10 cellular contexts compared by ENCODE assay signal in the genomic region with DNA sequence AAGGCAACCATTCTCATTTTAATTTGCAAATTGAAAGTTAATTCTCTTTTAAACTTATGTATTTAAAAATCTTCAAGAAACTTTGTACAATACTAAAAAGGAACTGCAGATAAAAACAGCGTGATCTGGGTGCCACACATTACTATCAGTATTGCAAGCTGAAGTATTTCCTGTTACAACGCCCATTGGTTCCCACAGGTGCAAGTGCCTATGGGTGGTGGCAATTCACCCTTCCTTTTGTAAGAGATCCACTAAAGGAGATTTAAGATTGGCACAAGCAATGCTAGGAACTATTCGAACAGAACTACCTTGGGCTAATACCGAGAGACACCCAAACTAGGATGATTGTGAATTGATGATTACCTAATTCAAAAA. TPM values are rescaled to one million over a fixed set of nuclear protein-coding genes. Genes with fewer than 3 reads are reported as not detected.
DNase-seq lines count a peak whose midpoint lies in the region; ATAC-seq and TF ChIP-seq lines count a peak whose summit lies in the region.
"Had no signal": no experiment of that assay in that cellular context is flagged by ENCODE, and none has a peak within 500 bp of the region (broad histone marks: within the 10 kb centered on the region; RNA-seq: fewer than 3 reads in every experiment).

No MANE protein-coding gene starts in this region.

- no peaks in the 10 kb centered on the region for H3K27me3 ChIP-seq in mucosa of stomach (ENCODE audit: control insufficient read depth, insufficient read depth, low read length)

- no TSS peak for BruUV-seq in Calu3 (replicated peaks; lab: Mats Ljungman, UMichigan)

- peak overlapping the region; percentile 35 for H3K4me3 ChIP-seq in mucosa of stomach (ENCODE audit: low read length)

- H3K4me1 ChIP-seq in mucosa of stomach (ENCODE audit: control insufficient read depth, insufficient read depth, low read length): peaks cover 9% of the 10 kb centered on the region

- intact Hi-C loops in Calu3 (cut with micrococcal nuclease; ENCODE audit: unreplicated experiment): loop anchor here (5.0 kb wide), 1 partner anchor 177 kb away; no protein-coding TSS in a partner anchor
- intact Hi-C loops in activated CD4-positive, alpha-beta T cell treated with anti-CD3 and anti-CD28 coated beads, Interleukin-2, amount 10 ng/mL, durations not matched to agents 24 days and 14 days (cut with micrococcal nuclease): loop anchor here (1.0 to 5.0 kb wide), 3 partner anchors 13 to 297 kb away; a partner anchor contains a TSS
- intact Hi-C loops in posterior vena cava (cut with DNase I): no loop called here

- peak; percentile 22 for DNase-seq in Calu3
- DNase-seq in activated CD4-positive, alpha-beta T cell treated with anti-CD3 and anti-CD28 coated beads, Interleukin-2, amount 10 ng/mL, durations not matched to agents 24 days and 14 days: peak; percentile 76
- no peak for DNase-seq in posterior vena cava (ENCODE audit: low spot score)
- DNase-seq in nucleus accumbens (lab: John Stamatoyannopoulos, UW): no peak
- DNase-seq: activated CD8-positive, alpha-beta memory T cell treated with anti-CD3 and anti-CD28 coated beads, Interleukin-2, amount 50 U/mL, for 4 hours; NCI-H345 had no signal

- no peaks in the 10 kb centered on the region for H3K27me3 Mint-ChIP-seq in Calu3 (ENCODE audit: unreplicated experiment)
- no peaks in the 10 kb centered on the region for H3K27me3 Mint-ChIP-seq in activated CD4-positive, alpha-beta T cell treated with anti-CD3 and anti-CD28 coated beads, Interleukin-2, amount 10 ng/mL, durations not matched to agents 24 days and 14 days

- TF ChIP-seq CTCF in Calu3 (IDR thresholded peaks at IDR 0.05; ENCODE audit: unreplicated experiment): no peak

- CTCF ChIA-PET in Calu3 (lab: Charles Lee): interaction anchor here (0.6 to 2.7 kb wide), 5 partner anchors 14 to 514 kb away, joined by 3 to 12 read pairs (median 5); a partner anchor contains a TSS

- H3K4me1 Mint-ChIP-seq in Calu3 (ENCODE audit: low read depth, unreplicated experiment): peaks cover 24% of the 10 kb centered on the region
- H3K4me1 Mint-ChIP-seq in activated CD4-positive, alpha-beta T cell treated with anti-CD3 and anti-CD28 coated beads, Interleukin-2, amount 10 ng/mL, durations not matched to agents 24 days and 14 days: peaks cover 31% of the 10 kb centered on the region

- H3K27ac Mint-ChIP-seq in Calu3 (ENCODE audit: unreplicated experiment): peak overlapping the region; percentile 93
- H3K27ac Mint-ChIP-seq in activated CD4-positive, alpha-beta T cell treated with anti-CD3 and anti-CD28 coated beads, Interleukin-2, amount 10 ng/mL, durations not matched to agents 24 days and 14 days: peak overlapping the region; percentile 96

- H3K36me3 Mint-ChIP-seq in Calu3 (ENCODE audit: insufficient read depth, unreplicated experiment): peaks cover 25% of the 10 kb centered on the region
- peaks cover 7% of the 10 kb centered on the region for H3K36me3 Mint-ChIP-seq in activated CD4-positive, alpha-beta T cell treated with anti-CD3 and anti-CD28 coated beads, Interleukin-2, amount 10 ng/mL, durations not matched to agents 24 days and 14 days (ENCODE audit: low read depth)

- H3K4me3 Mint-ChIP-seq in Calu3 (ENCODE audit: low read depth, unreplicated experiment): peak overlapping the region; percentile 74
- peak overlapping the region; percentile 95 for H3K4me3 Mint-ChIP-seq in activated CD4-positive, alpha-beta T cell treated with anti-CD3 and anti-CD28 coated beads, Interleukin-2, amount 10 ng/mL, durations not matched to agents 24 days and 14 days

- no peaks in the 10 kb centered on the region for H3K9me3 Mint-ChIP-seq in Calu3 (ENCODE audit: low read depth, unreplicated experiment)
- no peaks in the 10 kb centered on the region for H3K9me3 Mint-ChIP-seq in activated CD4-positive, alpha-beta T cell treated with anti-CD3 and anti-CD28 coated beads, Interleukin-2, amount 10 ng/mL, durations not matched to agents 24 days and 14 days

- H3K9ac ChIP-seq in mucosa of stomach (ENCODE audit: low read length): peak overlapping the region; percentile 60

- H3K9me3 ChIP-seq in mucosa of stomach (ENCODE audit: control insufficient read depth, low read length): no peaks in the 10 kb centered on the region

- peak; percentile 37 for ATAC-seq in HG03097 (IDR thresholded peaks at IDR 0.05; ENCODE audit: low FRiP score, unreplicated experiment)
- ATAC-seq in HG03039 (IDR thresholded peaks at IDR 0.05; ENCODE audit: unreplicated experiment): no peak
- no peak for ATAC-seq in GM21526 (IDR thresholded peaks at IDR 0.05; ENCODE audit: low FRiP score, unreplicated experiment)

- no peaks in the 10 kb centered on the region for H3K36me3 ChIP-seq in mucosa of stomach (ENCODE audit: control insufficient read depth, insufficient read depth, low read length)

RNA-seq across cellular contexts. Expression of a gene that starts 13.2 kb away (rescaled TPM):
- total RNA-seq in Calu3 (2022) (39.1 and 44.1 TPM in 2 replicates), posterior vena cava (10 to 100 TPM; 27.9 to 31.8 TPM)
- total RNA-seq in activated CD4-positive, alpha-beta T cell treated with anti-CD3 and anti-CD28 coated beads, Interleukin-2, amount 10 ng/mL, durations not matched to agents 24 days and 14 days: 51.8 and 53.4 TPM in 2 replicates

RNA-seq across cellular contexts. Expression of a gene that starts 16.8 kb away (rescaled TPM):
- 49.4 and 50.5 TPM in 2 replicates for total RNA-seq in Calu3 (2022)
- 22.0 and 23.6 TPM in 2 replicates for total RNA-seq in activated CD4-positive, alpha-beta T cell treated with anti-CD3 and anti-CD28 coated beads, Interleukin-2, amount 10 ng/mL, durations not matched to agents 24 days and 14 days
- total RNA-seq in posterior vena cava: 10 to 100 TPM; 21.2 to 31.1 TPM

Comparison
In these comparisons a context has a peak if more than half of its experiments do, and no peak if none do; other contexts are left out.
1. DNase-seq: peak in Calu3 (single experiment) and activated CD4-positive, alpha-beta T cell treated with anti-CD3 and anti-CD28 coated beads, Interleukin-2, amount 10 ng/mL, durations not matched to agents 24 days and 14 days (single experiment); none in posterior vena cava (single experiment) and nucleus accumbens (0 of 56).
2. intact Hi-C loops: an anchor here in Calu3 (5.0 kb wide) and activated CD4-positive, alpha-beta T cell treated with anti-CD3 and anti-CD28 coated beads, Interleukin-2, amount 10 ng/mL, durations not matched to agents 24 days and 14 days (1.0 to 5.0 kb wide); none called in posterior vena cava.